In genomic region chr4:178173771-178174170, GRCh38 we compare ENCODE assay signal across 3 cellular contexts.
TF ChIP-seq lines count a peak whose summit lies in the region.

No MANE protein-coding gene starts in this region.

TF ChIP-seq in HepG2, 621 proteins besides CTCF, POLR2A, EP300 and RAD21:
- TF ChIP-seq TEAD2 (CRISPR knock-in tag; IDR thresholded peaks at IDR 0.05) = no peak
- TF ChIP-seq MAFF (IDR thresholded peaks at IDR 0.05; ENCODE audit: low read depth, low read length) = peak; percentile 96
- peak; percentile 92 to 98 for TF ChIP-seq MAFK (conservative IDR thresholded peaks at IDR 0.05 in 1 of 2, IDR thresholded peaks at IDR 0.05 in 1 of 2; ENCODE audit: low read length in 2 of 2)
TF ChIP-seq in HepG2: peak in this region for 2.

TF ChIP-seq in H1, 55 proteins besides CTCF, POLR2A, EP300 and RAD21:
- TF ChIP-seq POLR2AphosphoS5 (IDR thresholded peaks at IDR 0.05; ENCODE audit: low read depth, low read length) (no peak), MAFK (IDR thresholded peaks at IDR 0.05; ENCODE audit: low read depth, low read length) (peak; percentile 88)
TF ChIP-seq in H1: peak in this region for 1.

TF ChIP-seq in GM23338, 12 proteins besides CTCF, POLR2A, EP300 and RAD21:
- no peak for TF ChIP-seq STAT1 (IDR thresholded peaks at IDR 0.05; ENCODE audit: unreplicated experiment)
- TF ChIP-seq POLR2AphosphoS5 (IDR thresholded peaks at IDR 0.05; ENCODE audit: low read depth) = no peak
- TF ChIP-seq ZNF114 (CRISPR knock-in tag; IDR thresholded peaks at IDR 0.05) = no peak
- TF ChIP-seq CREB1 (CRISPR knock-in tag; IDR thresholded peaks at IDR 0.05; ENCODE audit: low read depth) = no peak
